Comparison of ENCODE assay signal across 15 cellular contexts in genomic region chr7:69211739-69212138, GRCh38.
DNase-seq lines count a peak whose midpoint lies in the region; ATAC-seq, FAIRE-seq and TF ChIP-seq lines count a peak whose summit lies in the region.
"Had no signal": no experiment of that assay in that cellular context is flagged by ENCODE, and none has a peak within 500 bp of the region (broad histone marks: within the 10 kb centered on the region; RNA-seq: fewer than 3 reads in every experiment).

No MANE protein-coding gene starts in this region.

- peak; percentile 82 to 85 for TF ChIP-seq RAD21 in H1 (IDR thresholded peaks at IDR 0.05 in 1 of 2, conservative IDR thresholded peaks at IDR 0.05 in 1 of 2; ENCODE audit: low read depth in 2 of 2, low read length in 2 of 2)

- no peak overlapping the region for H4K8ac ChIP-seq in H1 (ENCODE audit: extremely low read depth, insufficient read depth, low read length)

- H3K4me1 ChIP-seq in BLaER1 (peaks cover 49% of the 10 kb centered on the region), H1 (replicated peaks in 1 of 4; ENCODE audit: control insufficient read depth in 3 of 4, insufficient read depth in 4 of 4, low read length in 3 of 4) (peaks cover 0 to 3% (median 0%) of the 10 kb centered on the region in 4 experiments; a peak in 2 of 7 replicates)
- H3K4me1 ChIP-seq: uterus had no signal

- CTCF ChIA-PET in H1 (lab: Charles Lee; ENCODE audit: partially characterized antibody): interaction anchor here (0.6 to 1.8 kb wide), 17 partner anchors 20 to 1726 kb away, joined by 3 to 7 read pairs (median 3); no protein-coding TSS in a partner anchor

- H3K23me2 ChIP-seq in H1 (ENCODE audit: low read depth, low read length): no peaks in the 10 kb centered on the region

- no peak overlapping the region for H4K5ac ChIP-seq in H1 (ENCODE audit: insufficient read length, low read depth, low read length)

- no peak overlapping the region for H2BK20ac ChIP-seq in H1 (ENCODE audit: low read length)

- H3K4me2 ChIP-seq in BLaER1 (peak overlapping the region; percentile 17; the same call in 1 of the 2 replicates), H1 (ENCODE audit: insufficient read depth in 1 of 2, low read depth in 2 of 2, low read length in 2 of 2) (no peak overlapping the region)

- H3K23ac ChIP-seq in H1 (ENCODE audit: insufficient read length): no peak overlapping the region

- POLR2A ChIA-PET in H1 (lab: Charles Lee; ENCODE audit: partially characterized antibody): no interaction called here

- H4K91ac ChIP-seq in H1 (replicated peaks; ENCODE audit: insufficient read length, low read length): no peak overlapping the region

- no peak overlapping the region for H3K56ac ChIP-seq in H1 (replicated peaks; ENCODE audit: insufficient read length, low read depth, low read length)

- H3K79me1 ChIP-seq in H1 (ENCODE audit: low read depth, low read length): no peaks in the 10 kb centered on the region

- no peak overlapping the region for H2AK5ac ChIP-seq in H1 (ENCODE audit: low read depth, low read length)

- H3K9me3 ChIP-seq in BLaER1 (no peaks in the 10 kb centered on the region), H1 (ENCODE audit: insufficient read depth in 2 of 2, low read depth in 1 of 2, low read length in 1 of 2) (no peaks in the 10 kb centered on the region)
- H3K9me3 ChIP-seq: uterus had no signal

- H3K27ac ChIP-seq in BLaER1 (no peak overlapping the region), H1 (ENCODE audit: low read depth, low read length) (no peak overlapping the region)
- H3K27ac ChIP-seq: C4-2B, uterus had no signal

- no peak overlapping the region for H3K4me3 ChIP-seq in BLaER1
- H3K4me3 ChIP-seq in H1 (ENCODE audit: extremely low read depth in 1 of 4, insufficient read depth in 2 of 4, low read depth in 3 of 4, low read length in 4 of 4): no peak overlapping the region
- H3K4me3 ChIP-seq: uterus had no signal

- DNase-seq in NCI-H524 (lab: John Stamatoyannopoulos, UW) (peak; percentile 88 to 97), H1 (ENCODE audit: low read depth in 1 of 2, low spot score in 2 of 2) (peak; percentile 31 to 54), HK-2 (ENCODE audit: unreplicated experiment) (no peak), frontal cortex (ENCODE audit: low spot score in 2 of 2) (no peak)
- DNase-seq in effector CD4-positive, alpha-beta T cell: no peak
- DNase-seq: activated CD4-positive, alpha-beta memory T cell treated with anti-CD3 and anti-CD28 coated beads for 36 hours; activated naive CD4-positive, alpha-beta T cell treated with anti-CD3 and anti-CD28 coated beads, Interleukin-2, amount 10 ng/mL, durations not matched to agents 7 days and 5 days; NCI-H446; T-helper 1 cell; uterus had no signal

- peak; percentile 71 to 92 (median 90) for TF ChIP-seq CTCF in H1 (IDR thresholded peaks at IDR 0.05; ENCODE audit: control extremely low read depth in 1 of 3, insufficient read depth in 1 of 3, low read depth in 1 of 3, low read length in 3 of 3)

- H3K36me3 ChIP-seq in BLaER1 (no peaks in the 10 kb centered on the region), H1 (ENCODE audit: control insufficient read depth in 2 of 4, insufficient read depth in 4 of 4, low read length in 3 of 4) (no peaks in the 10 kb centered on the region)
- H3K36me3 ChIP-seq: uterus had no signal

- no peak for FAIRE-seq in H1 (lab: Jason Lieb, UNC)
- no peak for FAIRE-seq in frontal cortex (lab: Jason Lieb, UNC)

- 66% methylated on average over 6 of the region's 6 CpGs; no CpG with 5 or more reads in 1 of the 2 experiments for WGBS in H1 (ENCODE audit: extremely low coverage in 1 of 2, insufficient coverage in 1 of 2, insufficient read length in 1 of 2, insufficient replicate concordance in 2 of 2, low coverage in 1 of 2, low lambda C conversion rate in 2 of 2, missing lambda C conversion rate in 1 of 2), 2 experiments

- no peak overlapping the region for H2BK120ac ChIP-seq in H1 (replicated peaks; ENCODE audit: low read depth, low read length)

- no peak overlapping the region for H2BK15ac ChIP-seq in H1 (ENCODE audit: low read length)

- H2BK5ac ChIP-seq in H1 (ENCODE audit: low read depth, low read length): no peak overlapping the region

- H3K79me2 ChIP-seq in H1 (ENCODE audit: control insufficient read depth in 1 of 2, insufficient read depth in 2 of 2, low read length in 2 of 2): no peaks in the 10 kb centered on the region

- TF ChIP-seq POLR2A in H1 (IDR thresholded peaks at IDR 0.05; ENCODE audit: control extremely low read depth in 1 of 2, low read depth in 2 of 2, low read length in 2 of 2): no peak

- no peaks in the 10 kb centered on the region for H4K20me1 ChIP-seq in BLaER1
- H4K20me1 ChIP-seq in H1 (replicated peaks in 1 of 2; ENCODE audit: control insufficient read depth in 1 of 2, insufficient read depth in 2 of 2, low read length in 2 of 2): no peaks in the 10 kb centered on the region

- H3K27me3 ChIP-seq in BLaER1: no peaks in the 10 kb centered on the region
- H3K27me3 ChIP-seq in H1 (replicated peaks in 1 of 4; ENCODE audit: control insufficient read depth in 3 of 4, extremely low read depth in 1 of 4, insufficient read depth in 3 of 4, low read length in 3 of 4): peaks cover 0 to 2% (median under 1%) of the 10 kb centered on the region in 4 experiments; a peak in 2 of 7 replicates
- H3K27me3 ChIP-seq: uterus had no signal

- TF ChIP-seq EP300 in H1 (IDR thresholded peaks at IDR 0.05; ENCODE audit: borderline replicate concordance in 1 of 2, low read depth in 2 of 2, low read length in 2 of 2): no peak

- ATAC-seq in GM18519 (IDR thresholded peaks at IDR 0.05; ENCODE audit: low FRiP score, unreplicated experiment) (peak; percentile 42), HG03135 (IDR thresholded peaks at IDR 0.05; ENCODE audit: unreplicated experiment) (no peak)
- ATAC-seq: natural killer cell treated with Interleukin-12 subunit alpha and Interleukin-12 subunit beta and Interleukin-15 and Interleukin-18, amount 100 ng/mL, for 72 hours had no signal

- no peak overlapping the region for H3K9ac ChIP-seq in BLaER1
- no peak overlapping the region for H3K9ac ChIP-seq in H1 (replicated peaks in 1 of 4; ENCODE audit: extremely low read depth in 1 of 4, low read depth in 3 of 4, low read length in 3 of 4)

- H3K14ac ChIP-seq in H1 (ENCODE audit: insufficient read length): no peak overlapping the region

- no peak overlapping the region for H3K18ac ChIP-seq in H1 (ENCODE audit: extremely low read depth, low read length)

- H3K4ac ChIP-seq in H1 (replicated peaks; ENCODE audit: insufficient read length, low read depth, low read length): no peak overlapping the region

- no peak overlapping the region for H2BK12ac ChIP-seq in H1 (ENCODE audit: low read depth, low read length)

- no peak overlapping the region for H2AFZ ChIP-seq in H1 (ENCODE audit: low read length)

TF ChIP-seq in H1, 55 proteins besides CTCF, POLR2A, EP300 and RAD21:
- TF ChIP-seq TCF12 (IDR thresholded peaks at IDR 0.05; ENCODE audit: low read depth, low read length): 0 out of 2 replicates have a peak, but pooled peaks have one; percentile 52
- no peak for TF ChIP-seq KDM5A (IDR thresholded peaks at IDR 0.05; ENCODE audit: low read length)
- no peak for TF ChIP-seq CREB1 (IDR thresholded peaks at IDR 0.05)
- 0 out of 4 replicates have a peak, but pooled peaks of 1 of the 2 experiments have one; percentile 26 for TF ChIP-seq SIN3A (conservative IDR thresholded peaks at IDR 0.05 in 1 of 2, IDR thresholded peaks at IDR 0.05 in 1 of 2; ENCODE audit: low read depth in 1 of 2, low read length in 2 of 2)
- TF ChIP-seq MAX (IDR thresholded peaks at IDR 0.05): 0 out of 2 replicates have a peak, but pooled peaks have one; percentile 15
- TF ChIP-seq CEBPB (IDR thresholded peaks at IDR 0.05; ENCODE audit: low read depth, low read length): no peak

Comparison
In these comparisons a context has a peak if more than half of its experiments do, and no peak if none do; other contexts are left out.
1. DNase-seq: peak in NCI-H524 (2 of 2) and H1 (2 of 2); none in HK-2 (single experiment), frontal cortex (0 of 2) and effector CD4-positive, alpha-beta T cell (single experiment).